Comparison of ENCODE assay signal across 14 cellular contexts in the genomic region with DNA sequence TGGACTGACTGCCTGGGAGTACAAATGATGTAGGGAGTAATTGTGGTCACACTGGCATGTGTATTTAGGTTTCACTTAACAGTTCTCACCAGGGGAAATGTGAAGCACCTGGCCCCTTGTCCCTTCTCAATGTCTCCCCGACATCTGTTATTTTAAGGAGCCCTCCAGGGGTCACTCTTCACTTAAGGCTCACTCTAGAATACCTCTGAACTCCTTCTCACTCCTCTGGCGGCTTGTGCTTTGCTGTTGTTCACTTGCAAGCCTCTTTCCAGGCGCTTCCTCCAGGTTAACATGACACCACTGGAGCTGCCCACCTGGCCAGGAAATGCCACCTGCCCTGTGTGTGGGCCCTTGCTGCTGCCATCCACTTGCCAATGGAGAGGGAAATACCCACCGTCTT. TPM values are rescaled to one million over a fixed set of nuclear protein-coding genes. Genes with fewer than 3 reads are reported as not detected.
DNase-seq lines count a peak whose midpoint lies in the region; ATAC-seq and TF ChIP-seq lines count a peak whose summit lies in the region.
"Had no signal": no experiment of that assay in that cellular context is flagged by ENCODE, and none has a peak within 500 bp of the region (broad histone marks: within the 10 kb centered on the region; RNA-seq: fewer than 3 reads in every experiment).

No MANE protein-coding gene starts in this region.

- no peaks in the 10 kb centered on the region for H3K9me3 Mint-ChIP-seq in memory B cell

- H3K36me3 Mint-ChIP-seq in memory B cell = no peaks in the 10 kb centered on the region

- H3K27me3 Mint-ChIP-seq in memory B cell = peaks cover 2% of the 10 kb centered on the region

- no peak overlapping the region for H3K27ac Mint-ChIP-seq in memory B cell

- in situ Hi-C loops in GM13976 (cut with MboI; ENCODE audit: low sequenced_read_pairs, unreplicated experiment) = loop anchor here (25.0 kb wide), 1 partner anchor 353 kb away; a partner anchor contains a TSS

- ATAC-seq in GM21576 (IDR thresholded peaks at IDR 0.05; ENCODE audit: unreplicated experiment) (peak; percentile 58), memory B cell (ENCODE audit: low read depth) (peak; percentile 54), HG02973 (IDR thresholded peaks at IDR 0.05; ENCODE audit: unreplicated experiment) (no peak)

- no peak overlapping the region for H3K4me3 Mint-ChIP-seq in memory B cell

- TF ChIP-seq CTCF in GM13976 (IDR thresholded peaks at IDR 0.05; ENCODE audit: borderline replicate concordance, control extremely low read depth, extremely low read depth, insufficient read depth, missing control alignments) = no peak

- DNase-seq in NOMO-1 treated with DMSO at 0.1 percent for 48 hours (lab: John Stamatoyannopoulos, UW; ENCODE audit: unreplicated experiment) = peak; percentile 33
- DNase-seq in NOMO-1 (lab: John Stamatoyannopoulos, UW; ENCODE audit: unreplicated experiment in 2 of 2) = no peak
- peak; percentile 20 for DNase-seq in NCI-H2029 treated with DMSO at 0.1 percent for 48 hours (lab: John Stamatoyannopoulos, UW)
- DNase-seq in memory B cell (ENCODE audit: low spot score in 2 of 2) = no peak
- DNase-seq in occipital lobe (lab: John Stamatoyannopoulos, UW) = no peak
- no peak for DNase-seq in GM13976 (ENCODE audit: low spot score)
- DNase-seq: activated CD4-positive, CD25-positive, alpha-beta regulatory T cell; activated naive CD4-positive, alpha-beta T cell treated with Interleukin-2 at 50 U/mL for 16 hours; foreskin fibroblast; GDM1; HCEC 1CT; NCI-H187 treated with DMSO at 0.1 percent for 48 hours had no signal

- peaks cover 7% of the 10 kb centered on the region for H3K4me1 Mint-ChIP-seq in memory B cell

RNA-seq across cellular contexts. Expression of a gene that starts 56.5 kb away (rescaled TPM):
- not detected for total RNA-seq in occipital lobe

Comparison
In these comparisons a context has a peak if more than half of its experiments do, and no peak if none do; other contexts are left out.
1. DNase-seq: peak in NOMO-1 treated with DMSO at 0.1 percent for 48 hours (single experiment) and NCI-H2029 treated with DMSO at 0.1 percent for 48 hours (single experiment); none in NOMO-1 (0 of 2), memory B cell (0 of 2), occipital lobe (single experiment) and GM13976 (single experiment).